Comparison of ENCODE assay signal across 17 cellular contexts in genomic region chr2:209209943-209210342, GRCh38.
"Had no signal": no experiment of that assay in that cellular context is flagged by ENCODE, and none has a peak within 500 bp of the region (broad histone marks: within the 10 kb centered on the region; RNA-seq: fewer than 3 reads in every experiment).

No MANE protein-coding gene starts in this region.

- H3K4me1 ChIP-seq: heart left ventricle, sigmoid colon, stomach, transverse colon had no signal

- H3K36me3 ChIP-seq: heart left ventricle, neutrophil, sigmoid colon, stomach, thoracic aorta, transverse colon had no signal

- H3K4me3 Mint-ChIP-seq: naive thymus-derived CD8-positive, alpha-beta T cell had no signal

- H3K9me3 ChIP-seq: mucosa of descending colon, neutrophil, stomach, thoracic aorta, transverse colon had no signal

- ATAC-seq: heart left ventricle; naive thymus-derived CD8-positive, alpha-beta T cell had no signal

- H3K27me3 Mint-ChIP-seq: naive thymus-derived CD8-positive, alpha-beta T cell had no signal

- DNase-seq: effector CD4-positive, alpha-beta T cell; foreskin melanocyte; hippocampal formation; islet precursor cell; mammary epithelial cell; mucosa of descending colon; stimulated activated naive CD4-positive, alpha-beta T cell; stomach; transverse colon had no signal

- H3K27ac Mint-ChIP-seq: endodermal cell; naive thymus-derived CD8-positive, alpha-beta T cell had no signal

- H3K36me3 Mint-ChIP-seq: naive thymus-derived CD8-positive, alpha-beta T cell had no signal

- H3K27me3 ChIP-seq: heart left ventricle, neutrophil, sigmoid colon, stomach, transverse colon had no signal

- H3K27ac ChIP-seq: coronary artery, heart left ventricle, neutrophil, sigmoid colon, skin epidermis, stomach, thoracic aorta, transverse colon had no signal

- H3K4me1 Mint-ChIP-seq: endodermal cell; naive thymus-derived CD8-positive, alpha-beta T cell had no signal

- H3K4me3 ChIP-seq: coronary artery, mucosa of descending colon, skin epidermis, transverse colon had no signal
